27 cellular contexts compared by ENCODE assay signal in genomic region chr12:119720349-119720748, GRCh38.
"Had no signal": no experiment of that assay in that cellular context is flagged by ENCODE, and none has a peak within 500 bp of the region (broad histone marks: within the 10 kb centered on the region; RNA-seq: fewer than 3 reads in every experiment).

No MANE protein-coding gene starts in this region.

- H3K4me3 ChIP-seq: stomach, suprapubic skin, testis, thoracic aorta, thyroid gland, tibial artery, tibial nerve, transverse colon, upper lobe of left lung, upper lobe of right lung, uterus, vagina had no signal

- H3K27me3 ChIP-seq: stomach, suprapubic skin, testis, thyroid gland, tibial artery, tibial nerve, transverse colon, upper lobe of left lung, upper lobe of right lung, uterus, vagina had no signal

- DNase-seq: stimulated activated CD4-positive, alpha-beta T cell treated with anti-CD3 and anti-CD28 coated beads, Interleukin-2, amount 100 ng/mL, for 48 hours; stimulated activated CD4-positive, alpha-beta T cell treated with anti-CD3 and anti-CD28 coated beads, Interleukin-4, amount 100 ng/mL, for 1 hour; stimulated activated CD4-positive, alpha-beta T cell treated with anti-CD3 and anti-CD28 coated beads, Interleukin-4, amount 100 ng/mL, for 24 hours; stimulated activated CD4-positive, alpha-beta T cell treated with anti-CD3 and anti-CD28 coated beads, Interleukin-4, amount 100 ng/mL, for 4 hours; stimulated activated CD8-positive, alpha-beta memory T cell treated with anti-CD3 and anti-CD28 coated beads, Interleukin-4, amount 100 ng/mL, for 48 hours; stimulated activated naive B cell treated with anti-CD40 and anti-IgM and Interleukin-4, amounts not matched to agents 10 μg/mL and 1 μg/mL and 100 μg/mL, for 72 hours; stimulated activated naive CD4-positive, alpha-beta T cell; stimulated activated naive CD4-positive, alpha-beta T cell treated with Interleukin-2 at 50 U/mL for 16 hours; stimulated activated naive CD8-positive, alpha-beta T cell treated with anti-CD3 and anti-CD28 coated beads, Interleukin-15, amount 100 ng/mL, for 72 hours; stimulated activated naive CD8-positive, alpha-beta T cell treated with anti-CD3 and anti-CD28 coated beads, Interleukin-15, Interleukin-2, amounts not matched to agents 100 U/mL and 50 U/mL, for 24 hours; stomach; substantia nigra; testis; thyroid gland; tibial artery; transverse colon; trophoblast cell; upper lobe of left lung; upper lobe of right lung; uterus had no signal

- H3K4me1 ChIP-seq: uterus, vagina had no signal

- H3K27ac ChIP-seq: stomach, suprapubic skin, testis, thoracic aorta, thyroid gland, tibial artery, tibial nerve, transverse colon, upper lobe of left lung, upper lobe of right lung, uterus, vagina had no signal

- FAIRE-seq: urothelium cell line had no signal

- ATAC-seq: stimulated activated effector memory CD8-positive, alpha-beta T cell treated with anti-CD3 and anti-CD28 coated beads, Interleukin-12 subunit alpha, Interleukin-12 subunit beta, amount 100 ng/mL, for 72 hours; stimulated activated memory B cell treated with anti-CD40 and anti-IgM and Interleukin-4, amounts not matched to agents 10 μg/mL and 1 μg/mL and 100 μg/mL, for 72 hours; stimulated activated naive B cell treated with anti-CD40 and anti-IgM and Interleukin-4, amounts not matched to agents 10 μg/mL and 1 μg/mL and 100 μg/mL, for 72 hours; stimulated activated naive CD8-positive, alpha-beta T cell treated with anti-CD3 and anti-CD28 coated beads, Interleukin-15, amount 100 ng/mL, for 72 hours; stimulated activated naive CD8-positive, alpha-beta T cell treated with anti-CD3 and anti-CD28 coated beads, Interleukin-15, Interleukin-2, amounts not matched to agents 100 U/mL and 50 U/mL, for 24 hours; upper lobe of right lung had no signal

- H3K9me3 ChIP-seq: stomach, suprapubic skin, testis, thoracic aorta, thyroid gland, tibial artery, tibial nerve, transverse colon, upper lobe of left lung, upper lobe of right lung, uterus, vagina had no signal

- H3K36me3 ChIP-seq: stomach, thoracic aorta, thyroid gland, tibial artery, transverse colon, upper lobe of left lung, upper lobe of right lung, uterus, vagina had no signal
